Comparison of ENCODE assay signal across 11 cellular contexts in the genomic region with DNA sequence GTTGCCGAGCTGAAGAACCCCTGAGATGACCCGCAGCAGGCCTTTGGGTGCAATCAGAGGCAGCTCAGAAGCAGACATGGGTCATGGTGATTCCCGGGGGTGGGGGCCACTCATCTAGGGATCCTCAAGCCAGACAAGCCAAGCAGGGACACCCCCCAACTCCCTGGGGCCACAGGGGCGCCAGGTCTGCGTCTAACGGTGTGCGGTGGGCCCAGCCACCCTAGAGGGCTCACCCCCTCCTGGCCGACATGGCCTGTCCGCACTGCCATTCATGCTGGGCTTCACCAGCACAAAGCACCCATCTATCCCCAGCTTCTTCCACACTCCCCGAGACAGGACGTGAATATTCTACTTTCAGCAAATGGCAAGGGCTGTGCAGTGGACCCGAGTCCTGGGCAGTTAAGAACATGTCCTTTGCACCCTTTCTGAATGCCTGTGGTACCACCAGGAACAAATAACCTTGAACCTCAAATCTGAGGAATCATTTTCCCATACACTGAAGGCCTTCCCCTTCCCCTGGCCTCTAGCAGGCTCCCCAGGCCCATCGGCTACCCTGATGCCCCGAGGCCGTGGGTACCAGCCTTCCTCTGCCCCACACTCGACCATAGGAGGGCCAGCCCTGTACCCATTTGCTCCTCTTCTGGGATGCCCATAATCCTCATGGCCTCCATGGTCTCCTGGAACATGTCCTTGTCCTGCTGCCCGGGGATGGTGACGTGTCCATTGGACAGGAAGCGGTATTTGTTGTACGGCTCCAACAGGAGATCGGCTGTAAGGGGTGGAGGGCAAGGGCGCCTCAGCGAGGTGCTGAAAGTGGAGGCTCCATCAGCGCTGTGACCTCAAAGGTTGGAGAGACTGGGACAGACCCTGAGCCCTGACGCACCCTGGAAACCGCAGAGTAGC.
DNase-seq lines count a peak whose midpoint lies in the region; ATAC-seq and TF ChIP-seq lines count a peak whose summit lies in the region.
"Had no signal": no experiment of that assay in that cellular context is flagged by ENCODE, and none has a peak within 500 bp of the region (broad histone marks: within the 10 kb centered on the region; RNA-seq: fewer than 3 reads in every experiment).

No MANE protein-coding gene starts in this region.

- intact Hi-C loops in sciatic nerve (cut with DNase I) = loop anchor here (10.0 kb wide), 1 partner anchor 45 kb away; no protein-coding TSS in a partner anchor

- peaks cover 0 to 1% (median 1%) of the 10 kb centered on the region in 3 donors for H3K4me1 Mint-ChIP-seq in IgD-negative memory B cell
- peaks cover 4 to 5% of the 10 kb centered on the region in 2 donors for H3K4me1 Mint-ChIP-seq in effector memory CD8-positive, alpha-beta T cell (ENCODE audit: low read depth in 2 of 2)

- peaks cover 1% of the 10 kb centered on the region for H3K36me3 Mint-ChIP-seq in IgD-negative memory B cell
- peaks cover 100% of the 10 kb centered on the region for H3K36me3 Mint-ChIP-seq in effector memory CD8-positive, alpha-beta T cell (ENCODE audit: insufficient read depth)

- no peak for DNase-seq in effector memory CD8-positive, alpha-beta T cell
- DNase-seq in NCI-H1436 (lab: John Stamatoyannopoulos, UW) = no peak
- DNase-seq in RPMI8226 = no peak
- DNase-seq in sciatic nerve (ENCODE audit: low spot score) = no peak
- no peak for DNase-seq in NCI-H146 (lab: John Stamatoyannopoulos, UW)
- DNase-seq: CD4-positive, alpha-beta memory T cell; NCI-H446 treated with DMSO at 0.1 percent for 48 hours; SHP77 treated with DMSO at 0.1 percent for 48 hours had no signal

- H3K9ac ChIP-seq in BLaER1 = no peak overlapping the region

- H3K27me3 Mint-ChIP-seq in IgD-negative memory B cell = no peaks in the 10 kb centered on the region
- H3K27me3 Mint-ChIP-seq in effector memory CD8-positive, alpha-beta T cell = no peaks in the 10 kb centered on the region
- H3K27me3 Mint-ChIP-seq: CD4-positive, alpha-beta memory T cell had no signal

- H3K27ac ChIP-seq in BLaER1 (peak overlapping the region; percentile 31; the same call in 1 of the 2 replicates), neutrophil (peak overlapping the region; percentile 25)

- peak overlapping the region in 2 of 3 donors; percentile 1 to 67 for H3K27ac Mint-ChIP-seq in IgD-negative memory B cell
- peak overlapping the region; percentile 32 to 85 for H3K27ac Mint-ChIP-seq in effector memory CD8-positive, alpha-beta T cell

- H3K4me1 ChIP-seq in BLaER1 = peaks cover 63% of the 10 kb centered on the region
- H3K4me1 ChIP-seq in neutrophil (ENCODE audit: control insufficient read depth in 1 of 2, insufficient read depth in 1 of 2, low read depth in 1 of 2, low read length in 1 of 2) = no peaks in the 10 kb centered on the region

- TF ChIP-seq CTCF in neutrophil (IDR thresholded peaks at IDR 0.05) = no peak

- H3K9me3 Mint-ChIP-seq in IgD-negative memory B cell = no peaks in the 10 kb centered on the region
- H3K9me3 Mint-ChIP-seq in effector memory CD8-positive, alpha-beta T cell = no peaks in the 10 kb centered on the region

- H3K9me3 ChIP-seq in BLaER1 (no peaks in the 10 kb centered on the region), neutrophil (peaks cover 4% of the 10 kb centered on the region)

- no peak overlapping the region for H3K4me3 Mint-ChIP-seq in IgD-negative memory B cell
- peak overlapping the region in 1 of 2 donors; percentile 23 for H3K4me3 Mint-ChIP-seq in effector memory CD8-positive, alpha-beta T cell
- H3K4me3 Mint-ChIP-seq: CD4-positive, alpha-beta memory T cell had no signal

- H3K4me3 ChIP-seq in BLaER1 (no peak overlapping the region), neutrophil (ENCODE audit: low read depth in 1 of 2, low read length in 1 of 2) (no peak overlapping the region)

- no peaks in the 10 kb centered on the region for H3K27me3 ChIP-seq in BLaER1
- H3K27me3 ChIP-seq in neutrophil = no peaks in the 10 kb centered on the region

- ATAC-seq in effector memory CD8-positive, alpha-beta T cell (replicated peaks) = no peak
- ATAC-seq in sciatic nerve = no peak

- H3K4me2 ChIP-seq in BLaER1 = no peak overlapping the region

- peaks cover 99% of the 10 kb centered on the region for H3K36me3 ChIP-seq in BLaER1
- H3K36me3 ChIP-seq in neutrophil = peaks cover 100% of the 10 kb centered on the region

- peaks cover 98% of the 10 kb centered on the region for H4K20me1 ChIP-seq in BLaER1
